Comparison of ENCODE assay signal across 18 cellular contexts in genomic region chr2:95379616-95379925, GRCh38. TPM values are rescaled to one million over a fixed set of nuclear protein-coding genes. Genes with fewer than 3 reads are reported as not detected.
DNase-seq lines count a peak whose midpoint lies in the region; ATAC-seq and TF ChIP-seq lines count a peak whose summit lies in the region.
"Had no signal": no experiment of that assay in that cellular context is flagged by ENCODE, and none has a peak within 500 bp of the region (broad histone marks: within the 10 kb centered on the region; RNA-seq: fewer than 3 reads in every experiment).

No MANE protein-coding gene starts in this region.

- intact Hi-C loops in HCT116 (cut with micrococcal nuclease): no loop called here
- intact Hi-C loops in CD14-positive monocyte (cut with micrococcal nuclease): no loop called here
- intact Hi-C loops in esophagus squamous epithelium (cut with DNase I): no loop called here

- no peaks in the 10 kb centered on the region for H3K36me3 ChIP-seq in BLaER1
- no peaks in the 10 kb centered on the region for H3K36me3 ChIP-seq in HCT116 (ENCODE audit: control insufficient read depth in 1 of 2, insufficient read depth in 2 of 2, low read length in 2 of 2)
- peaks cover 0 to 10% (median 0%) of the 10 kb centered on the region in 3 donors for H3K36me3 ChIP-seq in esophagus squamous epithelium

- RAD21 ChIA-PET in HCT116 (lab: Charles Lee; ENCODE audit: low non-redundant PET in 1 of 2, low total read pairs in 2 of 2, uncharacterized antibody in 2 of 2, unreplicated experiment in 2 of 2): no interaction called here

- H3K9ac ChIP-seq in BLaER1: no peak overlapping the region
- H3K9ac ChIP-seq in HCT116 (ENCODE audit: low read length): no peak overlapping the region

- H4K20me1 ChIP-seq in BLaER1 (no peaks in the 10 kb centered on the region), HCT116 (ENCODE audit: insufficient read depth) (no peaks in the 10 kb centered on the region)

- CTCF ChIA-PET in HCT116 (lab: Charles Lee): interaction anchor here (0.7 to 3.7 kb wide), 2 partner anchors 9 to 35 kb away, joined by 3 to 17 read pairs; no protein-coding TSS in a partner anchor

- no peak overlapping the region for H2AFZ ChIP-seq in HCT116 (ENCODE audit: low read depth, low read length, poor library complexity, severe bottlenecking)

- no peaks in the 10 kb centered on the region for H3K27me3 ChIP-seq in BLaER1
- no peaks in the 10 kb centered on the region for H3K27me3 ChIP-seq in HCT116 (ENCODE audit: insufficient read depth, low read length)
- no peaks in the 10 kb centered on the region for H3K27me3 ChIP-seq in esophagus squamous epithelium

- H3K4me1 Mint-ChIP-seq in CD14-positive monocyte: no peaks in the 10 kb centered on the region

- H3K9me2 ChIP-seq in HCT116 (ENCODE audit: insufficient read depth): no peaks in the 10 kb centered on the region

- peaks cover 0 to 2% (median 0%) of the 10 kb centered on the region in 7 donors for H3K9me3 Mint-ChIP-seq in CD14-positive monocyte
- H3K9me3 Mint-ChIP-seq: activated CD4-positive, alpha-beta T cell treated with anti-CD3 and anti-CD28 coated beads, Interleukin-2, amount 10 ng/mL, durations not matched to agents 7 days and 5 days had no signal

- no peaks in the 10 kb centered on the region for H3K9me3 ChIP-seq in BLaER1
- H3K9me3 ChIP-seq in HCT116 (ENCODE audit: control insufficient read depth in 1 of 2, insufficient read depth in 1 of 2, low read depth in 1 of 2, low read length in 2 of 2): no peaks in the 10 kb centered on the region
- no peaks in the 10 kb centered on the region for H3K9me3 ChIP-seq in esophagus squamous epithelium
- H3K9me3 ChIP-seq: left ventricle myocardium inferior had no signal

- ATAC-seq in HCT116: peak; percentile 37; the same call in 1 of the 2 replicates
- ATAC-seq in left lobe of liver: peak; percentile 27

- no TSS peak for BruUV-seq in HCT116 (replicated peaks; lab: Mats Ljungman, UMichigan)

- POLR2A ChIA-PET in HCT116 (lab: Charles Lee): no interaction called here

- TF ChIP-seq CTCF in HCT116 (IDR thresholded peaks at IDR 0.05 in 2 of 3, conservative IDR thresholded peaks at IDR 0.05 in 1 of 3; ENCODE audit: borderline replicate concordance in 1 of 3, insufficient read depth in 1 of 3, low read depth in 2 of 3, low read length in 2 of 3) (peak in 2 of 3 experiments; percentile 35 to 37; a peak in 4 of 6 replicates), astrocyte of the cerebellum (IDR thresholded peaks at IDR 0.05; ENCODE audit: low read depth, low read length, missing control alignments) (peak; percentile 29), CD14-positive monocyte (IDR thresholded peaks at IDR 0.05) (no peak), esophagus squamous epithelium (IDR thresholded peaks at IDR 0.05) (no peak)

- TF ChIP-seq POLR2A in HCT116 (IDR thresholded peaks at IDR 0.05; ENCODE audit: borderline replicate concordance, extremely low read depth, insufficient read depth, insufficient read length) (no peak), esophagus squamous epithelium (IDR thresholded peaks at IDR 0.05) (no peak)

- WGBS in esophagus squamous epithelium, 2 donors: 38 to 51% methylated on average over 6 of the region's 6 CpGs

- H3K27me3 Mint-ChIP-seq in CD14-positive monocyte (ENCODE audit: low read depth in 3 of 3): peaks cover 0 to 5% (median 2%) of the 10 kb centered on the region in 3 donors

- no peaks in the 10 kb centered on the region for H3K79me2 ChIP-seq in HCT116 (ENCODE audit: insufficient read depth, low read length)

- H3K4me3 ChIP-seq in BLaER1 (no peak overlapping the region), HCT116 (replicated peaks in 1 of 2; ENCODE audit: low read depth in 1 of 2, low read length in 2 of 2) (no peak overlapping the region), astrocyte of the cerebellum (ENCODE audit: low read depth, low read length) (no peak overlapping the region), esophagus squamous epithelium (no peak overlapping the region)
- H3K4me3 ChIP-seq: left ventricle myocardium inferior had no signal

- H3K4me2 ChIP-seq in BLaER1 (peak overlapping the region; percentile 28), HCT116 (ENCODE audit: low read length) (no peak overlapping the region)

- H3K4me3 Mint-ChIP-seq in CD14-positive monocyte: no peak overlapping the region
- H3K4me3 Mint-ChIP-seq: activated CD4-positive, alpha-beta T cell treated with anti-CD3 and anti-CD28 coated beads, Interleukin-2, amount 10 ng/mL, durations not matched to agents 7 days and 5 days had no signal

- H3K27ac ChIP-seq in BLaER1 (no peak overlapping the region), HCT116 (ENCODE audit: low read depth, low read length) (no peak overlapping the region), esophagus squamous epithelium (no peak overlapping the region)
- H3K27ac ChIP-seq: left ventricle myocardium inferior had no signal

- no peak for DNase-seq in HCT116 (ENCODE audit: low read depth, low spot score)
- DNase-seq in astrocyte of the cerebellum (ENCODE audit: low read depth): no peak
- DNase-seq in left lobe of liver (ENCODE audit: low spot score): peak; percentile 43
- DNase-seq in SW480 (ENCODE audit: low spot score): no peak
- no peak for DNase-seq in CD14-positive monocyte (ENCODE audit: low spot score)
- no peak for DNase-seq in esophagus squamous epithelium (lab: John Stamatoyannopoulos, UW)
- DNase-seq in GF-D8 (lab: John Stamatoyannopoulos, UW): no peak
- DNase-seq: activated CD4-positive, alpha-beta T cell treated with anti-CD3 and anti-CD28 coated beads, Interleukin-2, amount 10 ng/mL, durations not matched to agents 7 days and 5 days; activated naive CD4-positive, alpha-beta T cell treated with anti-CD3 and anti-CD28 coated beads, Interleukin-2, amount 50 U/mL, for 16 hours; AML-193; cortex of kidney; glutamatergic neuron; left ventricle myocardium inferior; NCI-H1694; NCI-H82; stimulated activated CD4-positive, alpha-beta T cell treated with anti-CD3 and anti-CD28 coated beads, Interleukin-12 subunit alpha, Interleukin-12 subunit beta, amount 100 ng/mL, for 4 hours; SW 1271 had no signal

- no peaks in the 10 kb centered on the region for H3K36me3 Mint-ChIP-seq in CD14-positive monocyte

- TF ChIP-seq RAD21 in HCT116 (IDR thresholded peaks at IDR 0.05; ENCODE audit: low read depth): no peak

- no peak overlapping the region for H3K27ac Mint-ChIP-seq in CD14-positive monocyte
- H3K27ac Mint-ChIP-seq: activated CD4-positive, alpha-beta T cell treated with anti-CD3 and anti-CD28 coated beads, Interleukin-2, amount 10 ng/mL, durations not matched to agents 7 days and 5 days had no signal

- H3K4me1 ChIP-seq in BLaER1 (peaks cover 23% of the 10 kb centered on the region), HCT116 (ENCODE audit: control insufficient read depth in 1 of 2, insufficient read depth in 2 of 2, low read length in 2 of 2) (no peaks in the 10 kb centered on the region), esophagus squamous epithelium (peaks cover 3 to 10% (median 4%) of the 10 kb centered on the region in 3 donors)

- in situ Hi-C loops in astrocyte of the cerebellum (cut with HindIII; ENCODE audit: low sequenced_read_pairs): no loop called here

TF ChIP-seq in HCT116, 20 proteins besides CTCF, POLR2A, EP300 and RAD21 (continues in another document):
- TF ChIP-seq CBX3 (IDR thresholded peaks at IDR 0.05; ENCODE audit: low read depth) (no peak), ZFX (IDR thresholded peaks at IDR 0.05) (no peak), ELF1 (IDR thresholded peaks at IDR 0.05; ENCODE audit: borderline replicate concordance, low read depth) (no peak), TCF7L2 (IDR thresholded peaks at IDR 0.05; ENCODE audit: borderline replicate concordance, extremely low read depth, insufficient read depth, insufficient read length) (no peak), YY1 (IDR thresholded peaks at IDR 0.05; ENCODE audit: extremely low read depth, insufficient replicate concordance, low read depth, low read length) (no peak), CEBPB (IDR thresholded peaks at IDR 0.05; ENCODE audit: low read depth) (no peak)
- TF ChIP-seq, protein P1, sequence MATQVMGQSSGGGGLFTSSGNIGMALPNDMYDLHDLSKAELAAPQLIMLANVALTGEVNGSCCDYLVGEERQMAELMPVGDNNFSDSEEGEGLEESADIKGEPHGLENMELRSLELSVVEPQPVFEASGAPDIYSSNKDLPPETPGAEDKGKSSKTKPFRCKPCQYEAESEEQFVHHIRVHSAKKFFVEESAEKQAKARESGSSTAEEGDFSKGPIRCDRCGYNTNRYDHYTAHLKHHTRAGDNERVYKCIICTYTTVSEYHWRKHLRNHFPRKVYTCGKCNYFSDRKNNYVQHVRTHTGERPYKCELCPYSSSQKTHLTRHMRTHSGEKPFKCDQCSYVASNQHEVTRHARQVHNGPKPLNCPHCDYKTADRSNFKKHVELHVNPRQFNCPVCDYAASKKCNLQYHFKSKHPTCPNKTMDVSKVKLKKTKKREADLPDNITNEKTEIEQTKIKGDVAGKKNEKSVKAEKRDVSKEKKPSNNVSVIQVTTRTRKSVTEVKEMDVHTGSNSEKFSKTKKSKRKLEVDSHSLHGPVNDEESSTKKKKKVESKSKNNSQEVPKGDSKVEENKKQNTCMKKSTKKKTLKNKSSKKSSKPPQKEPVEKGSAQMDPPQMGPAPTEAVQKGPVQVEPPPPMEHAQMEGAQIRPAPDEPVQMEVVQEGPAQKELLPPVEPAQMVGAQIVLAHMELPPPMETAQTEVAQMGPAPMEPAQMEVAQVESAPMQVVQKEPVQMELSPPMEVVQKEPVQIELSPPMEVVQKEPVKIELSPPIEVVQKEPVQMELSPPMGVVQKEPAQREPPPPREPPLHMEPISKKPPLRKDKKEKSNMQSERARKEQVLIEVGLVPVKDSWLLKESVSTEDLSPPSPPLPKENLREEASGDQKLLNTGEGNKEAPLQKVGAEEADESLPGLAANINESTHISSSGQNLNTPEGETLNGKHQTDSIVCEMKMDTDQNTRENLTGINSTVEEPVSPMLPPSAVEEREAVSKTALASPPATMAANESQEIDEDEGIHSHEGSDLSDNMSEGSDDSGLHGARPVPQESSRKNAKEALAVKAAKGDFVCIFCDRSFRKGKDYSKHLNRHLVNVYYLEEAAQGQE (IDR thresholded peaks at IDR 0.05; ENCODE audit: low read depth): no peak

RNA-seq across cellular contexts. Expression of gene FAHD2A, which starts 22.9 kb away (rescaled TPM):
- total RNA-seq in HCT116 (2021; ENCODE audit: unreplicated experiment) (25.4 TPM), left lobe of liver (75.2 TPM), esophagus squamous epithelium (10 to 100 TPM in 2 of 4 donors, 1 to 10 TPM in 2; 8.1 to 18.1 (median 13.7) TPM)
- 31.9 and 32.0 TPM in 2 replicates for polyA plus RNA-seq in HCT116 (2012)
- polyA plus RNA-seq in CD14-positive monocyte: 10 to 100 TPM in 1 of 2 donors, 1 to 10 TPM in 1; 9.7 to 10.5 TPM

Comparison
In these comparisons a context has a peak if more than half of its experiments do, and no peak if none do; other contexts are left out.
1. CTCF ChIP-seq: peak in HCT116 (2 of 3) and astrocyte of the cerebellum (single experiment); none in CD14-positive monocyte (single experiment) and esophagus squamous epithelium (0 of 6).